Comparison of ENCODE assay signal across 25 cellular contexts in genomic region chr5:96088676-96089075, GRCh38.
"Had no signal": no experiment of that assay in that cellular context is flagged by ENCODE, and none has a peak within 500 bp of the region (broad histone marks: within the 10 kb centered on the region; RNA-seq: fewer than 3 reads in every experiment).

No MANE protein-coding gene starts in this region.

- H3K27ac Mint-ChIP-seq: activated CD4-positive, alpha-beta memory T cell treated with anti-CD3 and anti-CD28 coated beads, Interleukin-2, amount 10 ng/mL, durations not matched to agents 7 days and 5 days; activated CD8-positive, alpha-beta memory T cell treated with anti-CD3 and anti-CD28 coated beads, Interleukin-2, amount 10 ng/mL, durations not matched to agents 7 days and 5 days; activated naive CD4-positive, alpha-beta T cell treated with anti-CD3 and anti-CD28 coated beads, Interleukin-2, amount 50 U/mL, for 24 hours; activated T-helper 1 cell treated with anti-CD3 and anti-CD28 coated beads, Interleukin-12 subunit alpha, Interleukin-12 subunit beta, Interleukin-2, Interleukin-4 antibody, amounts not matched to agents 30 ng/mL and 10 ng/mL and 1 ng/mL, durations not matched to agents 14 hours and 24 hours and 36 hours; memory B cell; naive B cell; T-helper 1 cell treated with Interleukin-12 subunit alpha and Interleukin-12 subunit beta and Interleukin-4 antibody, amounts not matched to agents 30 μg/mL and 1 μg/mL, for 36 hours; type B pancreatic cell had no signal

- H3K9me3 Mint-ChIP-seq: activated naive CD4-positive, alpha-beta T cell treated with anti-CD3 and anti-CD28 coated beads, Interleukin-2, amount 50 U/mL, for 24 hours; memory B cell; naive B cell; neural crest cell; T-helper 1 cell treated with Interleukin-12 subunit alpha and Interleukin-12 subunit beta and Interleukin-4 antibody, amounts not matched to agents 30 μg/mL and 1 μg/mL, for 36 hours; type B pancreatic cell had no signal

- H3K27me3 Mint-ChIP-seq: activated CD4-positive, alpha-beta memory T cell treated with anti-CD3 and anti-CD28 coated beads, Interleukin-2, amount 10 ng/mL, durations not matched to agents 7 days and 5 days; activated CD8-positive, alpha-beta memory T cell treated with anti-CD3 and anti-CD28 coated beads, Interleukin-2, amount 10 ng/mL, durations not matched to agents 7 days and 5 days; type B pancreatic cell had no signal

- H3K27ac ChIP-seq: body of pancreas, cardiac muscle cell, sigmoid colon, testis had no signal

- H3K9me3 ChIP-seq: body of pancreas, sigmoid colon, testis had no signal

- H3K4me2 ChIP-seq: smooth muscle cell had no signal

- H3K36me3 ChIP-seq: cardiac muscle cell, sigmoid colon had no signal

- DNase-seq: activated CD4-positive, alpha-beta memory T cell treated with anti-CD3 and anti-CD28 coated beads, Interleukin-2, amount 10 ng/mL, durations not matched to agents 7 days and 5 days; activated CD4-positive, alpha-beta T cell treated with anti-CD3 and anti-CD28 coated beads for 4 hours; activated CD4-positive, CD25-positive, alpha-beta regulatory T cell; activated CD8-positive, alpha-beta memory T cell treated with anti-CD3 and anti-CD28 coated beads, Interleukin-2, amount 10 ng/mL, durations not matched to agents 7 days and 5 days; activated gamma-delta T cell treated with Interleukin-2 at 50 U/mL for 16 hours; activated T-cell treated with anti-CD3 and anti-CD28 coated beads for 4 hours; cortex of kidney; foreskin melanocyte; left ventricle myocardium superior; naive B cell; sigmoid colon; stimulated activated CD4-positive, alpha-beta T cell treated with anti-CD3 and anti-CD28 coated beads, Interleukin-15, amount 100 ng/mL, for 24 hours; stimulated activated CD8-positive, alpha-beta memory T cell treated with anti-CD3 and anti-CD28 coated beads, Interleukin-4, amount 100 ng/mL, for 48 hours; stimulated activated naive CD4-positive, alpha-beta T cell; T1000; testis had no signal

- H3K4me3 Mint-ChIP-seq: activated CD4-positive, alpha-beta memory T cell treated with anti-CD3 and anti-CD28 coated beads, Interleukin-2, amount 10 ng/mL, durations not matched to agents 7 days and 5 days; activated CD8-positive, alpha-beta memory T cell treated with anti-CD3 and anti-CD28 coated beads, Interleukin-2, amount 10 ng/mL, durations not matched to agents 7 days and 5 days; activated naive CD4-positive, alpha-beta T cell treated with anti-CD3 and anti-CD28 coated beads, Interleukin-2, amount 50 U/mL, for 24 hours; activated T-helper 1 cell treated with anti-CD3 and anti-CD28 coated beads, Interleukin-12 subunit alpha, Interleukin-12 subunit beta, Interleukin-2, Interleukin-4 antibody, amounts not matched to agents 30 ng/mL and 10 ng/mL and 1 ng/mL, durations not matched to agents 14 hours and 24 hours and 36 hours; memory B cell; naive B cell; neural crest cell; T-helper 1 cell treated with Interleukin-12 subunit alpha and Interleukin-12 subunit beta and Interleukin-4 antibody, amounts not matched to agents 30 μg/mL and 1 μg/mL, for 36 hours; type B pancreatic cell had no signal

- H3K36me3 Mint-ChIP-seq: activated naive CD4-positive, alpha-beta T cell treated with anti-CD3 and anti-CD28 coated beads, Interleukin-2, amount 50 U/mL, for 24 hours; memory B cell; naive B cell; type B pancreatic cell had no signal

- ATAC-seq: activated CD8-positive, alpha-beta memory T cell treated with anti-CD3 and anti-CD28 coated beads, Interleukin-2, amount 10 ng/mL, durations not matched to agents 7 days and 5 days; body of pancreas; left ventricle myocardium superior had no signal

- H3K27me3 ChIP-seq: body of pancreas, cardiac muscle cell, sigmoid colon, testis had no signal

- H3K4me3 ChIP-seq: body of pancreas, cardiac muscle cell, sigmoid colon, smooth muscle cell, testis had no signal

- H3K4me1 ChIP-seq: sigmoid colon, testis had no signal

- H3K4me1 Mint-ChIP-seq: memory B cell had no signal
